9 cellular contexts compared by ENCODE assay signal in genomic region chr6:167094820-167095637, GRCh38. TPM values are rescaled to one million over a fixed set of nuclear protein-coding genes. Genes with fewer than 3 reads are reported as not detected.
DNase-seq lines count a peak whose midpoint lies in the region; ATAC-seq and TF ChIP-seq lines count a peak whose summit lies in the region.
"Had no signal": no experiment of that assay in that cellular context is flagged by ENCODE, and none has a peak within 500 bp of the region (broad histone marks: within the 10 kb centered on the region; RNA-seq: fewer than 3 reads in every experiment).

No MANE protein-coding gene starts in this region.

- peaks cover 56 to 87% (median 75%) of the 10 kb centered on the region in 4 donors for H3K4me1 Mint-ChIP-seq in CD4-positive, alpha-beta memory T cell
- H3K4me1 Mint-ChIP-seq in activated naive CD8-positive, alpha-beta T cell treated with anti-CD3 and anti-CD28 coated beads for 36 hours = peaks cover 62% of the 10 kb centered on the region
- no peaks in the 10 kb centered on the region for H3K4me1 Mint-ChIP-seq in Calu3 (ENCODE audit: low read depth, unreplicated experiment)

- no TSS peak for BruUV-seq in Calu3 (replicated peaks; lab: Mats Ljungman, UMichigan)

- TF ChIP-seq CTCF in Calu3 (IDR thresholded peaks at IDR 0.05; ENCODE audit: unreplicated experiment) = no peak
- TF ChIP-seq CTCF in coronary artery (IDR thresholded peaks at IDR 0.05) = no peak

- H3K27me3 Mint-ChIP-seq in CD4-positive, alpha-beta memory T cell = no peaks in the 10 kb centered on the region
- H3K27me3 Mint-ChIP-seq in activated naive CD8-positive, alpha-beta T cell treated with anti-CD3 and anti-CD28 coated beads for 36 hours = no peaks in the 10 kb centered on the region
- H3K27me3 Mint-ChIP-seq in Calu3 (ENCODE audit: unreplicated experiment) = peaks cover 58% of the 10 kb centered on the region

- peak overlapping the region; percentile 12 to 91 (median 81) for H3K4me3 Mint-ChIP-seq in CD4-positive, alpha-beta memory T cell
- H3K4me3 Mint-ChIP-seq in activated naive CD8-positive, alpha-beta T cell treated with anti-CD3 and anti-CD28 coated beads for 36 hours = peak overlapping the region; percentile 58
- H3K4me3 Mint-ChIP-seq in Calu3 (ENCODE audit: low read depth, unreplicated experiment) = no peak overlapping the region

- H3K4me1 ChIP-seq in CD4-positive, alpha-beta memory T cell (ENCODE audit: insufficient read depth, low read length) = peaks cover 81% of the 10 kb centered on the region

- DNase-seq in CD4-positive, alpha-beta memory T cell = peak in 2 of 5 donors; percentile 31 to 62
- DNase-seq in activated naive CD8-positive, alpha-beta T cell treated with anti-CD3 and anti-CD28 coated beads for 36 hours = peak; percentile 48
- no peak for DNase-seq in stimulated activated CD4-positive, alpha-beta T cell treated with anti-CD3 and anti-CD28 coated beads, Interleukin-2, amount 100 ng/mL, for 48 hours
- no peak for DNase-seq in Calu3
- DNase-seq in coronary artery (ENCODE audit: low spot score) = no peak
- DNase-seq in NCI-H146 (lab: John Stamatoyannopoulos, UW) = no peak
- DNase-seq: heart right ventricle had no signal

- peak overlapping the region; percentile 19 to 98 (median 95) for H3K27ac Mint-ChIP-seq in CD4-positive, alpha-beta memory T cell
- H3K27ac Mint-ChIP-seq in activated naive CD8-positive, alpha-beta T cell treated with anti-CD3 and anti-CD28 coated beads for 36 hours = peak overlapping the region; percentile 85
- no peak overlapping the region for H3K27ac Mint-ChIP-seq in Calu3 (ENCODE audit: unreplicated experiment)

- H3K9me3 ChIP-seq in CD4-positive, alpha-beta memory T cell (ENCODE audit: control insufficient read depth in 1 of 2, low read length in 2 of 2) = no peaks in the 10 kb centered on the region
- H3K9me3 ChIP-seq: heart right ventricle had no signal

- POLR2A ChIA-PET in CD4-positive, alpha-beta memory T cell (lab: Charles Lee; ENCODE audit: partially characterized antibody) = interaction anchor here (0.8 to 6.6 kb wide), 5 partner anchors 13 to 48 kb away, joined by 3 to 68 read pairs (median 11); partner anchors contain the start of gene CCR6

- CTCF ChIA-PET in CD4-positive, alpha-beta memory T cell (lab: Charles Lee; ENCODE audit: partially characterized antibody) = interaction anchor here (0.7 to 3.3 kb wide), 6 partner anchors 11 to 95 kb away, joined by 3 to 12 read pairs (median 4); partner anchors contain the start of gene CEP43
- CTCF ChIA-PET in Calu3 (lab: Charles Lee) = no interaction called here

- peak overlapping the region; percentile 62 for H3K27ac ChIP-seq in CD4-positive, alpha-beta memory T cell (ENCODE audit: low read depth, low read length)
- H3K27ac ChIP-seq in coronary artery = no peak overlapping the region

- no peaks in the 10 kb centered on the region for H3K9me3 Mint-ChIP-seq in CD4-positive, alpha-beta memory T cell
- no peaks in the 10 kb centered on the region for H3K9me3 Mint-ChIP-seq in activated naive CD8-positive, alpha-beta T cell treated with anti-CD3 and anti-CD28 coated beads for 36 hours
- no peaks in the 10 kb centered on the region for H3K9me3 Mint-ChIP-seq in Calu3 (ENCODE audit: low read depth, unreplicated experiment)

- ATAC-seq in GM19372 (IDR thresholded peaks at IDR 0.05; ENCODE audit: low read depth, unreplicated experiment) (peak; percentile 41), HG03175 (IDR thresholded peaks at IDR 0.05; ENCODE audit: unreplicated experiment) (peak; percentile 61)

- no peaks in the 10 kb centered on the region for H3K36me3 ChIP-seq in CD4-positive, alpha-beta memory T cell (ENCODE audit: insufficient read depth, low read length)
- H3K36me3 ChIP-seq: heart right ventricle had no signal

- intact Hi-C loops in CD4-positive, alpha-beta memory T cell (cut with micrococcal nuclease) = loop anchor here (2.0 to 5.0 kb wide), 4 partner anchors 24 to 96 kb away; partner anchors contain the start of gene CEP43
- intact Hi-C loops in Calu3 (cut with micrococcal nuclease; ENCODE audit: unreplicated experiment) = no loop called here

- no peaks in the 10 kb centered on the region for H3K36me3 Mint-ChIP-seq in CD4-positive, alpha-beta memory T cell
- peaks cover 2% of the 10 kb centered on the region for H3K36me3 Mint-ChIP-seq in activated naive CD8-positive, alpha-beta T cell treated with anti-CD3 and anti-CD28 coated beads for 36 hours
- no peaks in the 10 kb centered on the region for H3K36me3 Mint-ChIP-seq in Calu3 (ENCODE audit: insufficient read depth, unreplicated experiment)

- H3K4me3 ChIP-seq in CD4-positive, alpha-beta memory T cell (ENCODE audit: low read length in 2 of 2) = no peak overlapping the region
- no peak overlapping the region for H3K4me3 ChIP-seq in coronary artery

- no peaks in the 10 kb centered on the region for H3K27me3 ChIP-seq in CD4-positive, alpha-beta memory T cell (ENCODE audit: insufficient read depth, low read length)

RNA-seq across cellular contexts. Expression of gene CCR6, which starts 27.9 kb away (rescaled TPM):
- total RNA-seq in CD4-positive, alpha-beta memory T cell = 10 to 100 TPM; 21.7 to 23.7 TPM
- 100 to 1,000 TPM in 1 of 2 donors, 10 to 100 TPM in 1; 98.7 to 124 TPM for polyA plus RNA-seq in CD4-positive, alpha-beta memory T cell
- under 1 TPM in 1 of 2 experiments, not detected in 1; 0.44 TPM for total RNA-seq in activated naive CD8-positive, alpha-beta T cell treated with anti-CD3 and anti-CD28 coated beads for 36 hours
- total RNA-seq in Calu3 (2022) = not detected in 2 replicates
- polyA plus RNA-seq: heart right ventricle had no signal

Comparison
In these comparisons a context has a peak if more than half of its experiments do, and no peak if none do; other contexts are left out.
1. RNA of gene CCR6, which starts 27.9 kb away (total RNA-seq): 21.7 to 23.7 TPM in CD4-positive, alpha-beta memory T cell; 0.44 TPM in activated naive CD8-positive, alpha-beta T cell treated with anti-CD3 and anti-CD28 coated beads for 36 hours and not detected in Calu3; every median in the first group is over 10 times any median in the second.